20 cellular contexts compared by ENCODE assay signal in the genomic region with DNA sequence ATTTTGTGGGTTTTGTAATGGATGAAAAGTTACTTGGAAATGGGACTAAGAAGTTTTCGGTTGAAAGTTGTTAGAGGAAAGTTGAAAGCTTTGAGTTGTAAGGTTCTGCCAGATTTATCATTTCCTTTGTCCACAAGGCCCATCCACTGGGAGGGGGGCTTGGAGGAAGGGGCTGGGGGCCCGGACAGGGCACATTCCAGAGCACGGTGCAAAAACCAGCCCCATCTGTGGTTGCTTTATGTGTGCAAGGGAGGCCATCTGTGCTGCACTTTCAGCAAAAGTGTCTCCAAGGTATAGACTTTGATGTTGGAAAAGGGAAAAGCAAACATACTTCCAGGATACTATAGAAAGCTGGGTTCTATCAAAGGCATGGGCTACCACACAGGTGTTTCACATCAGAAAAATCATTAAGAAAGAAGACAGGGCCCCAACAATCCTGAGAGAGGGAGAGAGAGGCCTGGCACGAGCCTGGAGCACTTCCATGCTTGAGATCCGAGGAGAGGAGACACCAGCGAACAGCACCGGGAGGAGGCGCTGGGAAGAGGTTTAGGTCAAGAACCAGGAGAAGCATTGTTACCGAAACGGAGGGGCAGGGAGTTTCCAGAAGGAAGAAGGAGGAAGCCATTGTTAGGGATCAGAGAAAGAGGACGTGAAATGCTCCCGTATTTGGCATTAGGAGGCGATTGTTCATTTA.
DNase-seq lines count a peak whose midpoint lies in the region; ATAC-seq, FAIRE-seq and TF ChIP-seq lines count a peak whose summit lies in the region.
"Had no signal": no experiment of that assay in that cellular context is flagged by ENCODE, and none has a peak within 500 bp of the region (broad histone marks: within the 10 kb centered on the region; RNA-seq: fewer than 3 reads in every experiment).

No MANE protein-coding gene starts in this region.

- no peaks in the 10 kb centered on the region for H3K4me1 Mint-ChIP-seq in natural killer cell treated with Interleukin-12 subunit alpha and Interleukin-12 subunit beta and Interleukin-15 and Interleukin-18, amount 100 ng/mL, for 72 hours (ENCODE audit: low read depth in 2 of 2)
- no peaks in the 10 kb centered on the region for H3K4me1 Mint-ChIP-seq in natural killer cell
- no peaks in the 10 kb centered on the region for H3K4me1 Mint-ChIP-seq in activated CD8-positive, alpha-beta T cell treated with anti-CD3 and anti-CD28 coated beads, Interleukin-2, amount 10 ng/mL, durations not matched to agents 7 days and 5 days (ENCODE audit: low read depth)
- H3K4me1 Mint-ChIP-seq: B cell had no signal

- H3K27me3 ChIP-seq in neuron (ENCODE audit: insufficient read depth, low read length) (no peaks in the 10 kb centered on the region), ovary (no peaks in the 10 kb centered on the region)

- H3K36me3 ChIP-seq in kidney (ENCODE audit: control insufficient read depth in 1 of 2, insufficient read depth in 2 of 2, low read length in 2 of 2) = no peaks in the 10 kb centered on the region
- no peaks in the 10 kb centered on the region for H3K36me3 ChIP-seq in neuron (ENCODE audit: insufficient read depth, low read length)
- H3K36me3 ChIP-seq in ovary = no peaks in the 10 kb centered on the region

- H3K9me3 Mint-ChIP-seq in natural killer cell treated with Interleukin-12 subunit alpha and Interleukin-12 subunit beta and Interleukin-15 and Interleukin-18, amount 100 ng/mL, for 72 hours = no peaks in the 10 kb centered on the region
- H3K9me3 Mint-ChIP-seq in natural killer cell = peaks cover 0 to under 1% of the 10 kb centered on the region in 2 donors
- peaks cover 1% of the 10 kb centered on the region for H3K9me3 Mint-ChIP-seq in activated CD8-positive, alpha-beta T cell treated with anti-CD3 and anti-CD28 coated beads, Interleukin-2, amount 10 ng/mL, durations not matched to agents 7 days and 5 days (ENCODE audit: insufficient read depth)

- no peak for FAIRE-seq in kidney (lab: Jason Lieb, UNC)
- FAIRE-seq: K562, RCC 7860 had no signal

- no peaks in the 10 kb centered on the region for H3K27me3 Mint-ChIP-seq in natural killer cell treated with Interleukin-12 subunit alpha and Interleukin-12 subunit beta and Interleukin-15 and Interleukin-18, amount 100 ng/mL, for 72 hours
- no peaks in the 10 kb centered on the region for H3K27me3 Mint-ChIP-seq in natural killer cell (ENCODE audit: low read depth in 2 of 2)
- H3K27me3 Mint-ChIP-seq in activated CD8-positive, alpha-beta T cell treated with anti-CD3 and anti-CD28 coated beads, Interleukin-2, amount 10 ng/mL, durations not matched to agents 7 days and 5 days (ENCODE audit: low read depth) = no peaks in the 10 kb centered on the region
- H3K27me3 Mint-ChIP-seq: B cell had no signal

- H3K36me3 Mint-ChIP-seq in natural killer cell treated with Interleukin-12 subunit alpha and Interleukin-12 subunit beta and Interleukin-15 and Interleukin-18, amount 100 ng/mL, for 72 hours = no peaks in the 10 kb centered on the region
- no peaks in the 10 kb centered on the region for H3K36me3 Mint-ChIP-seq in natural killer cell
- no peaks in the 10 kb centered on the region for H3K36me3 Mint-ChIP-seq in activated CD8-positive, alpha-beta T cell treated with anti-CD3 and anti-CD28 coated beads, Interleukin-2, amount 10 ng/mL, durations not matched to agents 7 days and 5 days (ENCODE audit: low read depth)

- TF ChIP-seq POLR2A in erythroblast (IDR thresholded peaks at IDR 0.05; ENCODE audit: low read length) (no peak), ovary (IDR thresholded peaks at IDR 0.05) (no peak)

- H3K27ac ChIP-seq in kidney (ENCODE audit: low read depth in 2 of 2, low read length in 2 of 2) = no peak overlapping the region
- H3K27ac ChIP-seq in ovary = no peak overlapping the region

- CTCF ChIA-PET in activated CD8-positive, alpha-beta T cell treated with anti-CD3 and anti-CD28 coated beads, Interleukin-2, amount 10 ng/mL, durations not matched to agents 7 days and 5 days (lab: Charles Lee) = no interaction called here

- no peak for ATAC-seq in natural killer cell treated with Interleukin-12 subunit alpha and Interleukin-12 subunit beta and Interleukin-15 and Interleukin-18, amount 100 ng/mL, for 72 hours
- ATAC-seq in natural killer cell = no peak
- ATAC-seq in HG03097 (IDR thresholded peaks at IDR 0.05; ENCODE audit: low FRiP score, unreplicated experiment) = no peak
- ATAC-seq in activated CD8-positive, alpha-beta T cell treated with anti-CD3 and anti-CD28 coated beads, Interleukin-2, amount 10 ng/mL, durations not matched to agents 7 days and 5 days = no peak
- ATAC-seq: Right ventricle myocardium inferior had no signal

- H3K4me3 ChIP-seq in kidney (ENCODE audit: low read length in 2 of 2) (no peak overlapping the region), neuron (ENCODE audit: low read length) (no peak overlapping the region), ovary (no peak overlapping the region)
- H3K4me3 ChIP-seq: K562 had no signal

- H3K4me1 ChIP-seq in kidney (ENCODE audit: control insufficient read depth in 1 of 2, insufficient read depth in 1 of 2, low read depth in 1 of 2, low read length in 2 of 2) (no peaks in the 10 kb centered on the region), neuron (ENCODE audit: insufficient read depth, low read length) (peaks cover 30% of the 10 kb centered on the region), ovary (ENCODE audit: insufficient read depth) (no peaks in the 10 kb centered on the region)

- no peak overlapping the region for H3K27ac Mint-ChIP-seq in natural killer cell treated with Interleukin-12 subunit alpha and Interleukin-12 subunit beta and Interleukin-15 and Interleukin-18, amount 100 ng/mL, for 72 hours
- no peak overlapping the region for H3K27ac Mint-ChIP-seq in natural killer cell
- H3K27ac Mint-ChIP-seq in activated CD8-positive, alpha-beta T cell treated with anti-CD3 and anti-CD28 coated beads, Interleukin-2, amount 10 ng/mL, durations not matched to agents 7 days and 5 days = no peak overlapping the region
- H3K27ac Mint-ChIP-seq: B cell had no signal

- TF ChIP-seq CTCF in natural killer cell (IDR thresholded peaks at IDR 0.05) (no peak), kidney (IDR thresholded peaks at IDR 0.05; ENCODE audit: borderline replicate concordance, extremely low read depth, insufficient read depth) (no peak), ovary (IDR thresholded peaks at IDR 0.05) (no peak)

- no peak overlapping the region for H3K4me3 Mint-ChIP-seq in natural killer cell treated with Interleukin-12 subunit alpha and Interleukin-12 subunit beta and Interleukin-15 and Interleukin-18, amount 100 ng/mL, for 72 hours
- H3K4me3 Mint-ChIP-seq in natural killer cell = no peak overlapping the region
- no peak overlapping the region for H3K4me3 Mint-ChIP-seq in activated CD8-positive, alpha-beta T cell treated with anti-CD3 and anti-CD28 coated beads, Interleukin-2, amount 10 ng/mL, durations not matched to agents 7 days and 5 days
- H3K4me3 Mint-ChIP-seq: B cell had no signal

- 76 to 79% (median 78%) methylated on average over 13 of the region's 13 CpGs for WGBS in ovary, 3 donors

- no peak for TF ChIP-seq EP300 in ovary (IDR thresholded peaks at IDR 0.05)

- peak overlapping the region; percentile 9 for H2AFZ ChIP-seq in neuron (ENCODE audit: low read depth, low read length)

- no peak overlapping the region for H3K9ac ChIP-seq in kidney (ENCODE audit: low read length in 2 of 2)

- peak; percentile 10 for DNase-seq in natural killer cell treated with Interleukin-12 subunit alpha and Interleukin-12 subunit beta and Interleukin-15 and Interleukin-18, amount 100 ng/mL, for 72 hours (ENCODE audit: low spot score)
- DNase-seq in natural killer cell = no peak
- DNase-seq in kidney = peak; percentile 54
- no peak for DNase-seq in erythroblast (lab: John Stamatoyannopoulos, UW)
- DNase-seq in activated CD8-positive, alpha-beta T cell treated with anti-CD3 and anti-CD28 coated beads, Interleukin-2, amount 10 ng/mL, durations not matched to agents 7 days and 5 days = no peak
- DNase-seq in ovary = no peak
- DNase-seq: DMS 273 treated with DMSO at 0.1 percent for 48 hours; GDM1; GOT3; NCI-H1105 treated with DMSO at 0.1 percent for 48 hours; NCI-H1694 treated with DMSO at 0.1 percent for 48 hours; NCI-H510A; NCI-H748 treated with DMSO at 0.1 percent for 48 hours; NK-92 treated with Interleukin-12 subunit alpha and Interleukin-12 subunit beta, amount 100 ng/mL, for 24 hours had no signal

- H3K9me3 ChIP-seq in kidney (ENCODE audit: control insufficient read depth in 1 of 2, low read length in 2 of 2) (peaks cover 0 to under 1% of the 10 kb centered on the region in 2 donors), neuron (ENCODE audit: low read length) (peaks cover 5% of the 10 kb centered on the region), ovary (no peaks in the 10 kb centered on the region)

- intact Hi-C loops in natural killer cell (cut with micrococcal nuclease) (no loop called here), kidney (cut with DNase I) (no loop called here), ovary (cut with DNase I) (no loop called here)

- POLR2A ChIA-PET in activated CD8-positive, alpha-beta T cell treated with anti-CD3 and anti-CD28 coated beads, Interleukin-2, amount 10 ng/mL, durations not matched to agents 7 days and 5 days (lab: Charles Lee) = no interaction called here

Comparison
In these comparisons a context has a peak if more than half of its experiments do, and no peak if none do; other contexts are left out.
1. DNase-seq: peak in natural killer cell treated with Interleukin-12 subunit alpha and Interleukin-12 subunit beta and Interleukin-15 and Interleukin-18, amount 100 ng/mL, for 72 hours (single experiment) and kidney (single experiment); none in natural killer cell (single experiment), erythroblast (0 of 2), activated CD8-positive, alpha-beta T cell treated with anti-CD3 and anti-CD28 coated beads, Interleukin-2, amount 10 ng/mL, durations not matched to agents 7 days and 5 days (single experiment) and ovary (0 of 5).